In the genomic region with DNA sequence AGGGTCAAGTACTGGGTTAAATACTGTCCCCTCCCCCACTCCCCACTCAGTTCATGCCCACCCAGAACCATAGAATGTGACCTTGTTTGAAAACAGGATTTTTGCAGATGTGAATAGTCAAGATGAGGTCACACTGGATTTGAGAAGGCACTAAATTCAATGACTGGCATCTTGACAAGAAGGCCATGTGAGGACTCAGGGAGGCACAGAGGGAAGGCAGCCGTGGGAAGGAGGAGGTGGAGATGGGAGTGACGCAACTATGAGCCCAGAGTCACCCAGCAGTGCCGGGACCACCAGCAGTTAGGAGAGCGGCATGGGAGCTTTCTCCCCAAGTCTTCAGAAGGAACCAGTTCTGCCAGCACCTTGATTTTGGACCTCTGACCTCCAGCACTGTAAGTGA, we compare ENCODE assay signal across 19 cellular contexts.
"Had no signal": no experiment of that assay in that cellular context is flagged by ENCODE, and none has a peak within 500 bp of the region (broad histone marks: within the 10 kb centered on the region; RNA-seq: fewer than 3 reads in every experiment).

No MANE protein-coding gene starts in this region.

- H3K4me1 Mint-ChIP-seq: activated CD4-positive, alpha-beta T cell treated with anti-CD3 and anti-CD28 coated beads, Interleukin-2, amount 10 ng/mL, durations not matched to agents 24 days and 14 days; activated naive CD4-positive, alpha-beta T cell treated with anti-CD3 and anti-CD28 coated beads, Interleukin-2, amount 10 ng/mL, durations not matched to agents 7 days and 5 days; neural crest cell had no signal

- H3K27me3 ChIP-seq: ascending aorta, breast epithelium, gastroesophageal sphincter, heart right ventricle, left lung had no signal

- DNase-seq: activated CD4-positive, alpha-beta T cell treated with anti-CD3 and anti-CD28 coated beads, Interleukin-2, amount 10 ng/mL, durations not matched to agents 24 days and 14 days; activated CD4-positive, CD25-positive, alpha-beta regulatory T cell; activated CD8-positive, alpha-beta memory T cell treated with anti-CD3 and anti-CD28 coated beads, Interleukin-2, amount 50 U/mL, for 4 hours; activated CD8-positive, alpha-beta T cell treated with anti-CD3 and anti-CD28 coated beads, Interleukin-2, amount 10 ng/mL, durations not matched to agents 7 days and 5 days; activated effector memory CD4-positive, alpha-beta T cell treated with Interleukin-2 at 50 U/mL for 16 hours; activated naive CD4-positive, alpha-beta T cell treated with anti-CD3 and anti-CD28 coated beads, Interleukin-2, amount 10 ng/mL, durations not matched to agents 7 days and 5 days; activated T-cell treated with anti-CD3 and anti-CD28 coated beads, Interleukin-2, amount 50 U/mL, for 48 hours; effector CD4-positive, alpha-beta T cell; heart right ventricle; left lung; stimulated activated CD4-positive, alpha-beta T cell treated with anti-CD3 and anti-CD28 coated beads, Interleukin-2, amount 100 ng/mL, for 24 hours; stimulated activated naive CD8-positive, alpha-beta T cell treated with anti-CD3 and anti-CD28 coated beads, Interleukin-15, Interleukin-2, amounts not matched to agents 100 U/mL and 50 U/mL, for 24 hours; substantia nigra; T-helper 9 cell; tibial artery had no signal

- H3K27ac Mint-ChIP-seq: activated CD4-positive, alpha-beta T cell treated with anti-CD3 and anti-CD28 coated beads, Interleukin-2, amount 10 ng/mL, durations not matched to agents 24 days and 14 days; activated CD8-positive, alpha-beta T cell treated with anti-CD3 and anti-CD28 coated beads, Interleukin-2, amount 10 ng/mL, durations not matched to agents 7 days and 5 days; activated naive CD4-positive, alpha-beta T cell treated with anti-CD3 and anti-CD28 coated beads, Interleukin-2, amount 10 ng/mL, durations not matched to agents 7 days and 5 days had no signal

- H3K4me1 ChIP-seq: ascending aorta, breast epithelium, gastroesophageal sphincter, heart right ventricle, left lung, tibial artery had no signal

- H3K4me3 ChIP-seq: ascending aorta, breast epithelium, gastroesophageal sphincter, heart right ventricle, left lung, tibial artery had no signal

- H3K9me3 Mint-ChIP-seq: activated CD4-positive, alpha-beta T cell treated with anti-CD3 and anti-CD28 coated beads, Interleukin-2, amount 10 ng/mL, durations not matched to agents 24 days and 14 days; activated naive CD4-positive, alpha-beta T cell treated with anti-CD3 and anti-CD28 coated beads, Interleukin-2, amount 10 ng/mL, durations not matched to agents 7 days and 5 days; neural crest cell had no signal

- H3K27ac ChIP-seq: ascending aorta, breast epithelium, gastroesophageal sphincter, heart right ventricle, left lung, tibial artery had no signal

- H3K4me3 Mint-ChIP-seq: activated CD4-positive, alpha-beta T cell treated with anti-CD3 and anti-CD28 coated beads, Interleukin-2, amount 10 ng/mL, durations not matched to agents 24 days and 14 days; activated CD8-positive, alpha-beta T cell treated with anti-CD3 and anti-CD28 coated beads, Interleukin-2, amount 10 ng/mL, durations not matched to agents 7 days and 5 days; activated naive CD4-positive, alpha-beta T cell treated with anti-CD3 and anti-CD28 coated beads, Interleukin-2, amount 10 ng/mL, durations not matched to agents 7 days and 5 days; neural crest cell had no signal

- ATAC-seq: activated CD8-positive, alpha-beta T cell treated with anti-CD3 and anti-CD28 coated beads, Interleukin-2, amount 10 ng/mL, durations not matched to agents 7 days and 5 days; gastroesophageal sphincter; left lung; stimulated activated naive CD8-positive, alpha-beta T cell treated with anti-CD3 and anti-CD28 coated beads, Interleukin-15, Interleukin-2, amounts not matched to agents 100 U/mL and 50 U/mL, for 24 hours had no signal

- H3K36me3 Mint-ChIP-seq: activated naive CD4-positive, alpha-beta T cell treated with anti-CD3 and anti-CD28 coated beads, Interleukin-2, amount 10 ng/mL, durations not matched to agents 7 days and 5 days had no signal

- H3K36me3 ChIP-seq: ascending aorta, breast epithelium, gastroesophageal sphincter, heart right ventricle, left lung, tibial artery had no signal
